In the genomic region with DNA sequence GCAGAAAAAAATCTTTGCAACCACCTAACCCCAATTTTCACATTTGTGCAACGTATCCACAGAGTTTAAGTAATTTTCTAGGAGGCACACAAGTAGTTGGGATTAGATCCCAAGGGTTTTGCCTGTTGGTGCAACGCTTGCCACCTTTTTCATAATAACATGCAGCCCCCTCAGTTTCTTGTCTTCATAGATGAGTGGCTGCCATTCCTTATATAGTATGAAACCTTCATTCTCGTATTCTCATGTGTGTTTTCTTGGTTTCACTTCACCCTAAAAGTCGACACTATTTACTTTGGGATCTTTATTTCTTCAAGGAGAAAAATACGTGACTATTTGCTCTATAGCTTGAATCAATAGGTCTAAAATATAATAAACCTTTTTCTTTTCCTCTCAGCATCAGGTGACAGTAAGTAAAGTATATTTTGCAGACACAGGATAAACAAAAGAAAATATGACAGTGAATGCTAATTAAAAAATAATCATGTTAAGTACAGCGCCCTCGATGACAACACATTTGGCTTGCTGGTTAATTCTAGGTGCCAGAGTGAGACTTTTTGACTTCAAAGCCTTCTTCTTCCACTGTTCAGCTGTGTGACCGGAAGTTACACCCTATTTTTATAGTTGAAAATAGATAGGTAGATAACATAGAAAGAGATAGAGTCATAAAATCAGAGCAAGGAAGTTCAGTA, we compare ENCODE assay signal across 11 cellular contexts.
DNase-seq lines count a peak whose midpoint lies in the region; ATAC-seq, FAIRE-seq and TF ChIP-seq lines count a peak whose summit lies in the region.
"Had no signal": no experiment of that assay in that cellular context is flagged by ENCODE, and none has a peak within 500 bp of the region (broad histone marks: within the 10 kb centered on the region; RNA-seq: fewer than 3 reads in every experiment).

No MANE protein-coding gene starts in this region.

- no peak for TF ChIP-seq POLR2A in gastroesophageal sphincter (IDR thresholded peaks at IDR 0.05)

- TF ChIP-seq EP300 in gastroesophageal sphincter (IDR thresholded peaks at IDR 0.05), result no peak

- H3K27ac ChIP-seq in gastroesophageal sphincter, result no peak overlapping the region
- H3K27ac ChIP-seq: BLaER1, tibial artery had no signal

- H3K27me3 ChIP-seq in gastroesophageal sphincter, result no peaks in the 10 kb centered on the region
- H3K27me3 ChIP-seq: BLaER1, tibial artery had no signal

- peak; percentile 14 for DNase-seq in LoVo (ENCODE audit: low spot score)
- DNase-seq in NCI-H1436 treated with DMSO at 0.1 percent for 48 hours (lab: John Stamatoyannopoulos, UW), result no peak
- DNase-seq in frontal cortex (ENCODE audit: low spot score in 2 of 2), result no peak
- DNase-seq in NCI-H1105 (lab: John Stamatoyannopoulos, UW), result no peak
- DNase-seq: tibial artery had no signal

- 61 to 67% methylated on average over 8 of the region's 8 CpGs for WGBS in gastroesophageal sphincter (ENCODE audit: low coverage in 1 of 2), 2 donors

- no peak overlapping the region for H3K4me3 ChIP-seq in gastroesophageal sphincter
- H3K4me3 ChIP-seq: BLaER1, tibial artery had no signal

- FAIRE-seq in frontal cortex (lab: Jason Lieb, UNC), result no peak

- TF ChIP-seq CTCF in gastroesophageal sphincter (IDR thresholded peaks at IDR 0.05), result no peak

- H3K4me1 ChIP-seq in gastroesophageal sphincter, result no peaks in the 10 kb centered on the region
- H3K4me1 ChIP-seq: BLaER1, tibial artery had no signal

- no peaks in the 10 kb centered on the region for H3K36me3 ChIP-seq in gastroesophageal sphincter
- H3K36me3 ChIP-seq: BLaER1, tibial artery had no signal

- no peaks in the 10 kb centered on the region for H3K9me3 ChIP-seq in gastroesophageal sphincter
- H3K9me3 ChIP-seq: BLaER1, tibial artery had no signal

- peak; percentile 91 for ATAC-seq in GM18861 (IDR thresholded peaks at IDR 0.05; ENCODE audit: unreplicated experiment)
- peak; percentile 95 for ATAC-seq in GM21515 (IDR thresholded peaks at IDR 0.05; ENCODE audit: unreplicated experiment)
- peak; percentile 88 for ATAC-seq in HG03039 (IDR thresholded peaks at IDR 0.05; ENCODE audit: unreplicated experiment)
- no peak for ATAC-seq in gastroesophageal sphincter
- ATAC-seq: sciatic nerve had no signal
